1 cellular context compared by ENCODE assay signal in the genomic region with DNA sequence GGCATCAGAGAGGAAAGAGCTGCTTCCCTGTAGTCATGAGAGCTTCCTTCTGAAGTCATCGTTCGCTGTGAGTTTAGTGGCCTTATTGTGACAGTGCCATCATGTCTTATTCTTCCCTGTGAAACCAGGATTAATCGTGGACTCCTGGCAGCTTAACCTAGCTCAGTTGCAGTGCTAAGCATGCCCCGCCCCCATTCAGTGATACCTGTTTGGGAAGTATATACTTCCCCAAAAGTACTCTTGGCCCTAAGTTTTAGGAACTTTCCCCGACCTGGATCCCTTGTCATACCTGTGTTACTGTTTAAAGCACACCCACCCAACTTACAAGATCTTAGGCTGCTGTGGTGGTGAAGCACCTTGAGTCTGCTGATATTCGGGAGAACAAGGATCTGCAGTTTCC.
TF ChIP-seq lines count a peak whose summit lies in the region.

No MANE protein-coding gene starts in this region.

TF ChIP-seq in IMR-90, 13 proteins besides CTCF, POLR2A, EP300 and RAD21:
- no peak for TF ChIP-seq USF2 (IDR thresholded peaks at IDR 0.05; ENCODE audit: low read depth, low read length)
